Comparison of ENCODE assay signal across 18 cellular contexts in the genomic region with DNA sequence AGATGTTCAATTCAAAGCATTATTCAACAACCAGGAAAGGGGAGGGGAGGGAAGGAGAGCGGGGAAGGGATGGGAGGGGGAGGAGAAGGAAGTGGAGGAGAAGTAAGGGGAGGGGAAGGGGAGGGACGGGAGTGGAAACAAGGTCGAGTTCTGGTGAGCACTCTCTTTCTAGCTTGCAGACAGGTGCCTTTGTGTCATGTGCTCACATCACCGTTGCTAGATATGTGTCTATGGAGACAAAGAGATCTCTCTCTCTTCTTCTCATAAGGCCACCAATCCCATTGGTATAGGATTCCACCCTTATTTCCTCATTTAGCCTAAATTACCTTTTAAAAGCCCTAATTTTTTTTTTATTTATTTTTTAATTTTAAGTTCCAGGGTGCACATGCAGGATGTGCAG.
"Had no signal": no experiment of that assay in that cellular context is flagged by ENCODE, and none has a peak within 500 bp of the region (broad histone marks: within the 10 kb centered on the region; RNA-seq: fewer than 3 reads in every experiment).

No MANE protein-coding gene starts in this region.

- H3K4me3 Mint-ChIP-seq: activated CD4-positive, alpha-beta memory T cell treated with anti-CD3 and anti-CD28 coated beads for 36 hours; activated CD4-positive, alpha-beta T cell treated with anti-CD3 and anti-CD28 coated beads for 36 hours; activated CD8-positive, alpha-beta memory T cell treated with anti-CD3 and anti-CD28 coated beads, Interleukin-2, amount 10 ng/mL, durations not matched to agents 7 days and 5 days; brain; central memory CD8-positive, alpha-beta T cell; neural crest cell had no signal

- H3K36me3 ChIP-seq: ovary, sigmoid colon, thyroid gland, uterus had no signal

- H3K27ac ChIP-seq: coronary artery, ovary, sigmoid colon, thyroid gland, uterus had no signal

- H3K36me3 Mint-ChIP-seq: activated CD4-positive, alpha-beta memory T cell treated with anti-CD3 and anti-CD28 coated beads for 36 hours; activated CD8-positive, alpha-beta memory T cell treated with anti-CD3 and anti-CD28 coated beads, Interleukin-2, amount 10 ng/mL, durations not matched to agents 7 days and 5 days; activated naive CD4-positive, alpha-beta T cell treated with anti-CD3 and anti-CD28 coated beads, Interleukin-2, amount 50 U/mL, for 72 hours; brain had no signal

- H3K27me3 Mint-ChIP-seq: activated CD4-positive, alpha-beta memory T cell treated with anti-CD3 and anti-CD28 coated beads for 36 hours; activated CD4-positive, alpha-beta T cell treated with anti-CD3 and anti-CD28 coated beads for 36 hours; activated CD8-positive, alpha-beta memory T cell treated with anti-CD3 and anti-CD28 coated beads, Interleukin-2, amount 10 ng/mL, durations not matched to agents 7 days and 5 days; brain; central memory CD8-positive, alpha-beta T cell had no signal

- DNase-seq: activated CD4-positive, alpha-beta memory T cell treated with anti-CD3 and anti-CD28 coated beads for 36 hours; activated CD4-positive, alpha-beta T cell treated with anti-CD3 and anti-CD28 coated beads for 36 hours; activated CD8-positive, alpha-beta memory T cell treated with anti-CD3 and anti-CD28 coated beads, Interleukin-2, amount 10 ng/mL, durations not matched to agents 7 days and 5 days; activated T-cell treated with anti-CD3 and anti-CD28 coated beads, Interleukin-2, amount 50 U/mL, for 1 hour; effector CD4-positive, alpha-beta T cell; ovary; sigmoid colon; stimulated activated CD4-positive, alpha-beta T cell treated with anti-CD3 and anti-CD28 coated beads, Interleukin-1b, Interleukin-23, amount 100 ng/mL, for 48 hours; T-helper 2 cell; thyroid gland; uterus had no signal

- H3K4me1 ChIP-seq: sigmoid colon, thyroid gland, uterus had no signal

- H3K4me1 Mint-ChIP-seq: activated CD4-positive, alpha-beta T cell treated with anti-CD3 and anti-CD28 coated beads for 36 hours; activated CD8-positive, alpha-beta memory T cell treated with anti-CD3 and anti-CD28 coated beads, Interleukin-2, amount 10 ng/mL, durations not matched to agents 7 days and 5 days; brain; central memory CD8-positive, alpha-beta T cell; neural crest cell had no signal

- H3K27ac Mint-ChIP-seq: activated CD4-positive, alpha-beta memory T cell treated with anti-CD3 and anti-CD28 coated beads for 36 hours; activated CD4-positive, alpha-beta T cell treated with anti-CD3 and anti-CD28 coated beads for 36 hours; activated CD8-positive, alpha-beta memory T cell treated with anti-CD3 and anti-CD28 coated beads, Interleukin-2, amount 10 ng/mL, durations not matched to agents 7 days and 5 days; activated naive CD4-positive, alpha-beta T cell treated with anti-CD3 and anti-CD28 coated beads, Interleukin-2, amount 50 U/mL, for 72 hours; activated T-helper 2 cell treated with anti-CD3 and anti-CD28 coated beads, Interferon-gamma antibody, Interleukin-2, Interleukin-4, amounts not matched to agents 10 μg/mL and 5 μg/mL and 100 μg/mL, durations not matched to agents 14 hours and 24 hours and 36 hours had no signal

- H3K27me3 ChIP-seq: foreskin keratinocyte, ovary, sigmoid colon, thyroid gland, uterus had no signal

- H3K4me3 ChIP-seq: coronary artery, ovary, sigmoid colon, thyroid gland, uterus had no signal
